Comparison of ENCODE assay signal across 10 cellular contexts in the genomic region with DNA sequence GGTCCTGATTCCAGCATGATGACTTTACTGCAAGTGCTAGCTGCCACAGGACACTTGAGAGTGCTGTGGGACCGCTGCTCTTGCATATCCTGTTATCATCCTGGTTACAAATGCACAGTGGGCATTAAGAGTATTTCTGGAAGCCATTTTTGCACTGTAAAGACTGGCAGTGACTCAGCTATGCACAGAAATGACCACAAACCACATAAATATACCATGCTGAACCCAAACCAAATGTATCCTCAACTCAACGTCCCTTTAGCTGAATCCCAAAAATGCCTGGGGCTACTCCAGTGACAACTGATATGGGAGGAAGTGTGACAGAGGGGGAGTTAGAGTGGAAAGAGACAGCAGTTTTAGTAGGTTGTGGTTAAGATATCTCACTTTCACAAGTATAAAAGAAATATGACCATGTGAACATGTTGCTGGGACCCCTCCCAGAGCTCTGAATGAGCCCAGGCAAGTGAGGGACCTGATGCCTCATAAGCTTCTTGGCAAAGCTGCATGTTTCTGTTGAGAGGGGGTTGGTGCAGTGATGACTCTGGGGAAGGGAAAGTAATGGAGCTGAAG. TPM values are rescaled to one million over a fixed set of nuclear protein-coding genes. Genes with fewer than 3 reads are reported as not detected.
DNase-seq lines count a peak whose midpoint lies in the region; ATAC-seq and TF ChIP-seq lines count a peak whose summit lies in the region.
"Had no signal": no experiment of that assay in that cellular context is flagged by ENCODE, and none has a peak within 500 bp of the region (broad histone marks: within the 10 kb centered on the region; RNA-seq: fewer than 3 reads in every experiment).

No MANE protein-coding gene starts in this region.

- H3K4me3 ChIP-seq in cardiac fibroblast (replicated peaks in 1 of 2; ENCODE audit: low read depth in 2 of 2, low read length in 2 of 2) (no peak overlapping the region), ascending aorta (no peak overlapping the region), BE2C (ENCODE audit: low read depth, low read length) (no peak overlapping the region)

- intact Hi-C loops in ascending aorta (cut with DNase I): no loop called here

- peak; percentile 86 for DNase-seq in HT1080 (ENCODE audit: low read depth)
- peak; percentile 4 to 10 for DNase-seq in cardiac fibroblast (ENCODE audit: low read depth in 2 of 2)
- DNase-seq in HuH-7.5 (ENCODE audit: low spot score): no peak
- no peak for DNase-seq in ascending aorta (ENCODE audit: low spot score in 2 of 2)
- DNase-seq in NCI-H748 treated with DMSO at 0.1 percent for 48 hours (lab: John Stamatoyannopoulos, UW): no peak
- DNase-seq in BE2C: no peak
- DNase-seq: activated gamma-delta T cell treated with Interleukin-2 at 50 U/mL for 16 hours, kidney had no signal

- H3K27ac ChIP-seq in ascending aorta: no peak overlapping the region

- no peak for TF ChIP-seq CTCF in cardiac fibroblast (IDR thresholded peaks at IDR 0.05; ENCODE audit: low read depth, low read length)
- no peak for TF ChIP-seq CTCF in ascending aorta (IDR thresholded peaks at IDR 0.05)
- TF ChIP-seq CTCF in BE2C (IDR thresholded peaks at IDR 0.05; ENCODE audit: low read depth, low read length): no peak

- no peaks in the 10 kb centered on the region for H3K9me3 ChIP-seq in ascending aorta
- H3K9me3 ChIP-seq in BE2C: no peaks in the 10 kb centered on the region

- H3K36me3 ChIP-seq in ascending aorta (peaks cover 0 to 18% of the 10 kb centered on the region in 2 donors), BE2C (no peaks in the 10 kb centered on the region)

- H3K27me3 ChIP-seq in ascending aorta: no peaks in the 10 kb centered on the region
- no peaks in the 10 kb centered on the region for H3K27me3 ChIP-seq in BE2C

- peak; percentile 71 for ATAC-seq in GM18519 (IDR thresholded peaks at IDR 0.05; ENCODE audit: low FRiP score, unreplicated experiment)
- peak; percentile 77 for ATAC-seq in GM21723 (IDR thresholded peaks at IDR 0.05; ENCODE audit: unreplicated experiment)

- no peaks in the 10 kb centered on the region for H3K4me1 ChIP-seq in ascending aorta
- no peaks in the 10 kb centered on the region for H3K4me1 ChIP-seq in BE2C

RNA-seq across cellular contexts. Expression of a gene that starts 37.3 kb away (rescaled TPM):
- total RNA-seq in HT1080 (2014; rRNA removed; shearing (Covaris generic)): 7.7 and 14.0 TPM in 2 replicates
- 14.6 and 21.1 TPM in 2 replicates for polyA plus RNA-seq in HT1080 (2015; cell fraction: cytosol; rRNA removed)
- 20.5 and 38.8 TPM in 2 replicates for polyA plus RNA-seq in HT1080 (2015; cell fraction: nucleus; rRNA removed)
- total RNA-seq in ascending aorta: 3.7 TPM
- 40.9 TPM for polyA plus RNA-seq in BE2C (2012; ENCODE audit: insufficient read depth, insufficient read length, low read depth)

Comparison
In these comparisons a context has a peak if more than half of its experiments do, and no peak if none do; other contexts are left out.
1. DNase-seq: peak in HT1080 (single experiment) and cardiac fibroblast (2 of 2); none in HuH-7.5 (single experiment), ascending aorta (0 of 2), NCI-H748 treated with DMSO at 0.1 percent for 48 hours (single experiment) and BE2C (single experiment).